27 cellular contexts compared by ENCODE assay signal in the genomic region with DNA sequence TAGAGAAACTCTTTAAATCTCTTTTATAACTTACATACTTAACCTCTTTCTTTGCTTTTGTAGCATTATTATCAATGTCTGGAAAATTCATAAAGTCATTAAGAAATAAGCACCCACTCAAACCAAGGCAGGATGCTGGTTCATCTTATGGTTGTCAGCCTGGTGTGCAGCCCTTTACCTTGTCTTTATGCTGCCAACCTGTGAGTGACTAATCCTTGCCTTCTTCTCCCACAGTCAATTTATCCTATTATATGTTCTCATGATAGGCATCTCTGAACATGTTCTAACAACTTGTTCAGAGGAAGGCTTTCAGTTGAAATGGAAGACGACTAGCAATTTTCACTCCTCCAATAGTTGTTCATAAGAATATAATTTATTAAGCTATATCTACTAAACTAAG.
A peak's percentile ranks its signal among the peaks of the same experiment; 100 is the strongest.
DNase-seq lines count a peak whose midpoint lies in the region; ATAC-seq and TF ChIP-seq lines count a peak whose summit lies in the region.
"Had no signal": no experiment of that assay in that cellular context is flagged by ENCODE, and none has a peak within 500 bp of the region (broad histone marks: within the 10 kb centered on the region; RNA-seq: fewer than 3 reads in every experiment).

No MANE protein-coding gene starts in this region.

- no peaks in the 10 kb centered on the region for H3K9me3 ChIP-seq in breast epithelium
- H3K9me3 ChIP-seq: Peyer's patch, SJSA1 had no signal

- H3K27ac ChIP-seq in breast epithelium (no peak overlapping the region), epithelial cell of prostate (peak overlapping the region; percentile 35)
- H3K27ac ChIP-seq: C4-2B, HL-60, Peyer's patch, SJSA1 had no signal

- no peaks in the 10 kb centered on the region for H3K27me3 ChIP-seq in breast epithelium
- H3K27me3 ChIP-seq: Peyer's patch had no signal

- no peaks in the 10 kb centered on the region for H3K36me3 Mint-ChIP-seq in MCF 10A (ENCODE audit: insufficient read depth, unreplicated experiment)
- H3K36me3 Mint-ChIP-seq: CD8-positive, alpha-beta memory T cell had no signal

- DNase-seq in NCI-H82 (lab: John Stamatoyannopoulos, UW): peak; percentile 2
- no peak for DNase-seq in NCI-H82 treated with DMSO at 0.1 percent for 48 hours (lab: John Stamatoyannopoulos, UW; ENCODE audit: unreplicated experiment)
- peak; percentile 59 for DNase-seq in MCF 10A (ENCODE audit: unreplicated experiment)
- DNase-seq in breast epithelium (ENCODE audit: low spot score in 2 of 2): no peak
- peak; percentile 75 for DNase-seq in epithelial cell of prostate (ENCODE audit: low read depth, low spot score)
- DNase-seq in stimulated activated naive CD8-positive, alpha-beta T cell treated with anti-CD3 and anti-CD28 coated beads, Interleukin-15, amount 100 ng/mL, for 72 hours: no peak
- DNase-seq in T-helper 2 cell: no peak
- DNase-seq: Calu3; CD8-positive, alpha-beta memory T cell; DMS153; H9; HFFc6; MM.1S; NCI-H1048; NCI-H1417 treated with DMSO at 0.1 percent for 48 hours; NCI-H1930; NCI-H226; NCI-H524; NCI-H774; Peyer's patch had no signal

- TF ChIP-seq CTCF in MCF 10A (IDR thresholded peaks at IDR 0.05; ENCODE audit: unreplicated experiment) (no peak), breast epithelium (IDR thresholded peaks at IDR 0.05) (no peak)

- no peaks in the 10 kb centered on the region for H3K4me1 Mint-ChIP-seq in MCF 10A (ENCODE audit: insufficient read depth, unreplicated experiment)
- peaks cover 18% of the 10 kb centered on the region for H3K4me1 Mint-ChIP-seq in stimulated activated naive CD8-positive, alpha-beta T cell treated with anti-CD3 and anti-CD28 coated beads, Interleukin-15, amount 100 ng/mL, for 72 hours
- H3K4me1 Mint-ChIP-seq: CD8-positive, alpha-beta memory T cell had no signal

- TF ChIP-seq POLR2A in breast epithelium (IDR thresholded peaks at IDR 0.05): no peak

- BruUV-seq in MCF 10A (replicated peaks; lab: Mats Ljungman, UMichigan): no TSS peak

- no peaks in the 10 kb centered on the region for H3K36me3 ChIP-seq in breast epithelium
- H3K36me3 ChIP-seq: Peyer's patch, SJSA1 had no signal

- H3K9me3 Mint-ChIP-seq in MCF 10A (ENCODE audit: unreplicated experiment): no peaks in the 10 kb centered on the region
- no peaks in the 10 kb centered on the region for H3K9me3 Mint-ChIP-seq in stimulated activated naive CD8-positive, alpha-beta T cell treated with anti-CD3 and anti-CD28 coated beads, Interleukin-15, amount 100 ng/mL, for 72 hours
- H3K9me3 Mint-ChIP-seq: CD8-positive, alpha-beta memory T cell; H9; HFFc6 had no signal

- intact Hi-C loops in MCF 10A (cut with micrococcal nuclease) (no loop called here), breast epithelium (cut with DNase I; ENCODE audit: low total_unique reads) (no loop called here)

- no peak overlapping the region for H3K4me3 Mint-ChIP-seq in MCF 10A (ENCODE audit: unreplicated experiment)
- no peak overlapping the region for H3K4me3 Mint-ChIP-seq in stimulated activated naive CD8-positive, alpha-beta T cell treated with anti-CD3 and anti-CD28 coated beads, Interleukin-15, amount 100 ng/mL, for 72 hours
- H3K4me3 Mint-ChIP-seq: CD8-positive, alpha-beta memory T cell; H9; HFFc6 had no signal

- H3K27ac Mint-ChIP-seq in MCF 10A (ENCODE audit: low read depth, unreplicated experiment): no peak overlapping the region
- no peak overlapping the region for H3K27ac Mint-ChIP-seq in stimulated activated naive CD8-positive, alpha-beta T cell treated with anti-CD3 and anti-CD28 coated beads, Interleukin-15, amount 100 ng/mL, for 72 hours
- H3K27ac Mint-ChIP-seq: CD8-positive, alpha-beta memory T cell; HFFc6 had no signal

- no peak overlapping the region for H3K4me3 ChIP-seq in breast epithelium
- H3K4me3 ChIP-seq: K562, Peyer's patch, SJSA1 had no signal

- POLR2A ChIA-PET in MCF 10A (lab: Yijun Ruan, JAX): no interaction called here

- CTCF ChIA-PET in MCF 10A (lab: Yijun Ruan, JAX): interaction anchor here (0.9 to 1.1 kb wide), 2 partner anchors 9 to 56 kb away, joined by 3 to 4 read pairs; no protein-coding TSS in a partner anchor

- no peaks in the 10 kb centered on the region for H3K4me1 ChIP-seq in breast epithelium
- H3K4me1 ChIP-seq: Peyer's patch, SJSA1 had no signal

- ATAC-seq in stimulated activated naive CD8-positive, alpha-beta T cell treated with anti-CD3 and anti-CD28 coated beads, Interleukin-15, amount 100 ng/mL, for 72 hours: peak; percentile 46
- ATAC-seq in GM18858 (IDR thresholded peaks at IDR 0.05; ENCODE audit: unreplicated experiment): no peak
- ATAC-seq: HepG2, K562, Right ventricle myocardium inferior had no signal

- peaks cover 34% of the 10 kb centered on the region for H3K27me3 Mint-ChIP-seq in MCF 10A (ENCODE audit: insufficient read depth, unreplicated experiment)
- H3K27me3 Mint-ChIP-seq in stimulated activated naive CD8-positive, alpha-beta T cell treated with anti-CD3 and anti-CD28 coated beads, Interleukin-15, amount 100 ng/mL, for 72 hours: peaks cover 17% of the 10 kb centered on the region

Comparison
In these comparisons a context has a peak if more than half of its experiments do, and no peak if none do; other contexts are left out.
1. DNase-seq: peak in NCI-H82 (single experiment), MCF 10A (single experiment) and epithelial cell of prostate (single experiment); none in NCI-H82 treated with DMSO at 0.1 percent for 48 hours (single experiment), breast epithelium (0 of 2), stimulated activated naive CD8-positive, alpha-beta T cell treated with anti-CD3 and anti-CD28 coated beads, Interleukin-15, amount 100 ng/mL, for 72 hours (0 of 2) and T-helper 2 cell (0 of 5).